Comparison of ENCODE assay signal across 22 cellular contexts in genomic region chr9:84829997-84830696, GRCh38.
DNase-seq lines count a peak whose midpoint lies in the region; ATAC-seq, FAIRE-seq and TF ChIP-seq lines count a peak whose summit lies in the region.
"Had no signal": no experiment of that assay in that cellular context is flagged by ENCODE, and none has a peak within 500 bp of the region (broad histone marks: within the 10 kb centered on the region; RNA-seq: fewer than 3 reads in every experiment).

No MANE protein-coding gene starts in this region.

- DNase-seq in mammary epithelial cell (no peak), MCF 10A (ENCODE audit: unreplicated experiment) (no peak), epithelial cell of esophagus (ENCODE audit: low read depth) (peak; percentile 21), keratinocyte (ENCODE audit: low read depth, low spot score) (no peak), osteocyte (ENCODE audit: extremely low spot score, unreplicated experiment) (peak; percentile 23), HK-2 (ENCODE audit: unreplicated experiment) (no peak), ureter (ENCODE audit: low spot score) (no peak)
- DNase-seq: AML-193; C1 segment of cervical spinal cord; Calu3; CD4-positive, alpha-beta memory T cell; COR-L47; DMS53; DND-41; GM23248; H9 had no signal

- in situ Hi-C loops in mammary epithelial cell (cut with MboI; ENCODE audit: low sequenced_read_pairs in 2 of 2): no loop called here

- H3K9ac ChIP-seq in mammary epithelial cell (ENCODE audit: insufficient read depth, low read length): no peak overlapping the region
- peak overlapping the region; percentile 52 for H3K9ac ChIP-seq in keratinocyte (ENCODE audit: control insufficient read depth, extremely low read depth, insufficient read depth, low read length)
- H3K9ac ChIP-seq: GM23248 had no signal

- no peaks in the 10 kb centered on the region for H3K79me2 ChIP-seq in mammary epithelial cell (ENCODE audit: insufficient read depth, low read length)
- H3K79me2 ChIP-seq in keratinocyte (ENCODE audit: control insufficient read depth, insufficient read depth, low read length): no peaks in the 10 kb centered on the region

- BruUV-seq in mammary epithelial cell (replicated peaks; lab: Mats Ljungman, UMichigan): TSS peak; percentile 100
- no TSS peak for BruUV-seq in MCF 10A (replicated peaks; lab: Mats Ljungman, UMichigan)

- H3K27ac ChIP-seq in mammary epithelial cell (ENCODE audit: insufficient read depth, low read depth, low read length) (no peak overlapping the region), keratinocyte (ENCODE audit: control insufficient read depth, insufficient read depth, low read length) (peak overlapping the region; percentile 68)
- H3K27ac ChIP-seq: 22Rv1, GM23248 had no signal

- H3K9me1 ChIP-seq in keratinocyte (ENCODE audit: control insufficient read depth, extremely low read depth, insufficient read depth, low read length): no peaks in the 10 kb centered on the region

- H4K20me1 ChIP-seq in mammary epithelial cell (ENCODE audit: insufficient read depth, low read length) (no peaks in the 10 kb centered on the region), keratinocyte (ENCODE audit: control insufficient read depth, extremely low read depth, insufficient read depth, low read length) (no peaks in the 10 kb centered on the region)

- no peaks in the 10 kb centered on the region for H3K4me1 Mint-ChIP-seq in MCF 10A (ENCODE audit: insufficient read depth, unreplicated experiment)
- no peaks in the 10 kb centered on the region for H3K4me1 Mint-ChIP-seq in osteocyte (ENCODE audit: unreplicated experiment)
- H3K4me1 Mint-ChIP-seq: CD4-positive, alpha-beta memory T cell had no signal

- CTCF ChIA-PET in mammary epithelial cell (lab: Charles Lee; ENCODE audit: low non-redundant PET): interaction anchor here (0.6 kb wide), 1 partner anchor 16 kb away, joined by 4 read pairs; no protein-coding TSS in a partner anchor
- CTCF ChIA-PET in MCF 10A (lab: Yijun Ruan, JAX): interaction anchor here (0.7 to 1.3 kb wide), 2 partner anchors 20 to 132 kb away, joined by 3 read pairs; no protein-coding TSS in a partner anchor

- peak overlapping the region; percentile 35 for H2AFZ ChIP-seq in mammary epithelial cell (ENCODE audit: low read depth, low read length)
- H2AFZ ChIP-seq in keratinocyte (ENCODE audit: control insufficient read depth, low read length): peak overlapping the region; percentile 91
- H2AFZ ChIP-seq: GM23248 had no signal

- H3K9me3 Mint-ChIP-seq in MCF 10A (ENCODE audit: unreplicated experiment) (peaks cover 5% of the 10 kb centered on the region), osteocyte (ENCODE audit: unreplicated experiment) (no peaks in the 10 kb centered on the region)
- H3K9me3 Mint-ChIP-seq: H9 had no signal

- FAIRE-seq in keratinocyte (lab: Jason Lieb, UNC): peak; percentile 80
- FAIRE-seq: A204.1, G401.6, GM12892 had no signal

- H3K4me1 ChIP-seq in mammary epithelial cell (ENCODE audit: insufficient read depth, low read length) (no peaks in the 10 kb centered on the region), keratinocyte (ENCODE audit: control insufficient read depth, extremely low read depth, insufficient read depth, low read length) (peaks cover 5% of the 10 kb centered on the region)

- H3K27me3 ChIP-seq in mammary epithelial cell (ENCODE audit: insufficient read depth, low read length) (no peaks in the 10 kb centered on the region), keratinocyte (ENCODE audit: control insufficient read depth, extremely low read depth, insufficient read depth, low read length) (no peaks in the 10 kb centered on the region)

- dilution Hi-C loops in mammary epithelial cell (cut with HindIII; ENCODE audit: low sequenced_read_pairs) (no loop called here), keratinocyte (cut with MboI; ENCODE audit: extremely low pct_ligation_motif_present, low sequenced_read_pairs) (no loop called here)

- no peak for ATAC-seq in HG02571 (IDR thresholded peaks at IDR 0.05; ENCODE audit: unreplicated experiment)
- ATAC-seq: HCT116 had no signal

- H3K4me3 ChIP-seq in mammary epithelial cell (replicated peaks in 1 of 3; ENCODE audit: insufficient read depth in 1 of 3, low read depth in 2 of 3, low read length in 3 of 3) (no peak overlapping the region), epithelial cell of esophagus (ENCODE audit: low read length) (no peak overlapping the region), keratinocyte (ENCODE audit: control insufficient read depth in 2 of 3, extremely low read depth in 1 of 3, insufficient read depth in 2 of 3, low read depth in 1 of 3, low read length in 3 of 3) (no peak overlapping the region)
- H3K4me3 ChIP-seq: GM23248 had no signal

- no peaks in the 10 kb centered on the region for H3K27me3 Mint-ChIP-seq in MCF 10A (ENCODE audit: insufficient read depth, unreplicated experiment)
- no peaks in the 10 kb centered on the region for H3K27me3 Mint-ChIP-seq in osteocyte (ENCODE audit: unreplicated experiment)

- H3K27ac Mint-ChIP-seq in MCF 10A (ENCODE audit: low read depth, unreplicated experiment) (no peak overlapping the region), osteocyte (ENCODE audit: unreplicated experiment) (no peak overlapping the region)
- H3K27ac Mint-ChIP-seq: CD4-positive, alpha-beta memory T cell; H9 had no signal

- no peak overlapping the region for H3K4me2 ChIP-seq in mammary epithelial cell (ENCODE audit: insufficient read depth, low read depth, low read length)
- peak overlapping the region; percentile 33 for H3K4me2 ChIP-seq in keratinocyte (ENCODE audit: control insufficient read depth, extremely low read depth, insufficient read depth, low read depth, low read length)

- H3K4me3 Mint-ChIP-seq in MCF 10A (ENCODE audit: unreplicated experiment) (no peak overlapping the region), osteocyte (ENCODE audit: unreplicated experiment) (no peak overlapping the region)
- H3K4me3 Mint-ChIP-seq: CD4-positive, alpha-beta memory T cell; H9 had no signal

- POLR2A ChIA-PET in MCF 10A (lab: Yijun Ruan, JAX): no interaction called here

- no peaks in the 10 kb centered on the region for H3K36me3 ChIP-seq in mammary epithelial cell (ENCODE audit: insufficient read depth, low read length)
- H3K36me3 ChIP-seq in keratinocyte (ENCODE audit: control insufficient read depth in 2 of 2, extremely low read depth in 1 of 2, insufficient read depth in 2 of 2, low read length in 2 of 2): no peaks in the 10 kb centered on the region

- no peaks in the 10 kb centered on the region for H3K36me3 Mint-ChIP-seq in MCF 10A (ENCODE audit: insufficient read depth, unreplicated experiment)
- no peaks in the 10 kb centered on the region for H3K36me3 Mint-ChIP-seq in osteocyte (ENCODE audit: unreplicated experiment)
- H3K36me3 Mint-ChIP-seq: CD4-positive, alpha-beta memory T cell had no signal

- TF ChIP-seq CTCF in mammary epithelial cell (conservative IDR thresholded peaks at IDR 0.05 in 1 of 2, IDR thresholded peaks at IDR 0.05 in 1 of 2; ENCODE audit: extremely low read depth in 1 of 2, insufficient read depth in 1 of 2, low read depth in 1 of 2, low read length in 2 of 2): no peak
- no peak for TF ChIP-seq CTCF in MCF 10A (IDR thresholded peaks at IDR 0.05; ENCODE audit: unreplicated experiment)
- TF ChIP-seq CTCF in epithelial cell of esophagus (IDR thresholded peaks at IDR 0.05; ENCODE audit: insufficient read depth, low read depth, low read length, missing control alignments): no peak
- TF ChIP-seq CTCF in keratinocyte (optimal IDR thresholded peaks at IDR 0.05 in 1 of 3, IDR thresholded peaks at IDR 0.05 in 1 of 3, conservative IDR thresholded peaks at IDR 0.05 in 1 of 3; ENCODE audit: extremely low read depth in 1 of 3, insufficient read depth in 2 of 3, low read length in 3 of 3): no peak
- TF ChIP-seq CTCF in osteocyte (IDR thresholded peaks at IDR 0.05): no peak

- intact Hi-C loops in mammary epithelial cell (cut with micrococcal nuclease) (no loop called here), MCF 10A (cut with micrococcal nuclease) (no loop called here)

- H3K9me3 ChIP-seq in mammary epithelial cell (replicated peaks; ENCODE audit: insufficient read depth, low read length): no peaks in the 10 kb centered on the region
- H3K9me3 ChIP-seq in keratinocyte (ENCODE audit: control insufficient read depth, low read depth, low read length): no peaks in the 10 kb centered on the region

- WGBS in mammary epithelial cell (ENCODE audit: low coverage, missing lambda C conversion rate): 95% methylated on average over 5 of the region's 6 CpGs

Comparison
In these comparisons a context has a peak if more than half of its experiments do, and no peak if none do; other contexts are left out.
1. DNase-seq: peak in epithelial cell of esophagus (single experiment) and osteocyte (single experiment); none in mammary epithelial cell (single experiment), MCF 10A (single experiment), keratinocyte (single experiment), HK-2 (single experiment) and ureter (single experiment).